15 cellular contexts compared by ENCODE assay signal in the genomic region with DNA sequence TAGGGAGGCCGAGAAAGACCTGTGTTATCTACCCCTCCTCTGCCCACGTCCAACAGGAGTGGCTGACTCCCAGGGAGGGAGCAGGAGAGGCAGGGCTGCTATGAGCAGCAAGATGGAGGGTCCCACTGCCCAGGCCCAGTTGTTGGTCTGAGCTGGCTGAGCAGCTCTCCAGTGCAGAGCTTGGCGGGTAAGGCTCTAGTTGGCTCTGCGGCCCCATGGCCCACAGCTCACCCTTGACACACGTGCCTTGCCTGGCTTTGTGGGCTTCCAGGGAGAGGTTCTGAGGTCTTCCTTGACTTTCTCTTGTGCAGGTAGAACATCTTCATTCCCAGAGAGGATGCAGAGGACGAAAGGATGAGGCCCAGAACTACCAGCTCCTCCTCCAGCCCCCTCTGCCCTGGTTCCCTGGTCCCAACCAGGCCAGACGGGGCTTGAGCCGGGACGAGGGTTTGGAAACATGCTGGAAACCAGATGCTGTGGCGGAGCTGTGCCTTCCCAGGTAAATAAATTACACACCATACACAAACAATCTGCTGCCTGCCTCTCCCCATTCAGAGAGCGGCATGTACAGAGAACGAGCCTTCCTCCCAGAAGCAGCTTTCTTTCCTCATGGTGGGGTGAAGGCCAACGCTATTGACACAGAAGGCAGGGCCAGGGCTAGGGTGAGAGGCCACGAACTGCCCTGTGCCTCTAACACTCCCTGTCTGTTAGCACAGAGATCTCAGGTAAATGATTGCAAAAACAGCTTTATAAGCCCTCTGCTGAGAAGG. TPM values are rescaled to one million over a fixed set of nuclear protein-coding genes. Genes with fewer than 3 reads are reported as not detected.
"Had no signal": no experiment of that assay in that cellular context is flagged by ENCODE, and none has a peak within 500 bp of the region (broad histone marks: within the 10 kb centered on the region; RNA-seq: fewer than 3 reads in every experiment).

No MANE protein-coding gene starts in this region.

- H3K4me3 ChIP-seq: adrenal gland had no signal

- H3K27me3 ChIP-seq: adrenal gland had no signal

- H3K4me1 ChIP-seq: adrenal gland had no signal

- DNase-seq: activated B cell treated with CpG ODN at 0.5 μM for 24 hours; activated CD4-positive, alpha-beta T cell treated with anti-CD3 and anti-CD28 coated beads, Interleukin-2, amount 50 U/mL, for 1 hour; activated naive CD4-positive, alpha-beta T cell treated with anti-CD3 and anti-CD28 coated beads, Interleukin-2, amount 50 U/mL, for 16 hours; adrenal gland; hypothalamus; immature natural killer cell; left cardiac atrium; nephron progenitor cell; stimulated activated CD4-positive, alpha-beta T cell treated with anti-CD3 and anti-CD28 coated beads, Interleukin-4, amount 100 ng/mL, for 4 hours; stimulated activated naive CD8-positive, alpha-beta T cell treated with anti-CD3 and anti-CD28 coated beads, Interleukin-15, amount 100 ng/mL, for 72 hours; T-helper 17 cell had no signal

- H3K27ac ChIP-seq: adrenal gland had no signal

- H3K9me3 ChIP-seq: adrenal gland had no signal

- H3K36me3 ChIP-seq: adrenal gland had no signal

- ATAC-seq: esophagus mucosa; left cardiac atrium; stimulated activated naive CD8-positive, alpha-beta T cell treated with anti-CD3 and anti-CD28 coated beads, Interleukin-15, amount 100 ng/mL, for 72 hours; T-helper 17 cell had no signal

RNA-seq across cellular contexts. Expression of gene DSCAML1, which starts 48.1 kb away (rescaled TPM):
- total RNA-seq: dermis microvascular lymphatic vessel endothelial cell, esophagus mucosa, glomerular endothelial cell, osteoblast had no signal
- polyA plus RNA-seq: immature natural killer cell had no signal
